30 cellular contexts compared by ENCODE assay signal in genomic region chr4:70831293-70831692, GRCh38.
"Had no signal": no experiment of that assay in that cellular context is flagged by ENCODE, and none has a peak within 500 bp of the region (broad histone marks: within the 10 kb centered on the region; RNA-seq: fewer than 3 reads in every experiment).

No MANE protein-coding gene starts in this region.

- H3K4me3 Mint-ChIP-seq: activated CD8-positive, alpha-beta T cell treated with anti-CD3 and anti-CD28 coated beads for 36 hours; activated naive CD4-positive, alpha-beta T cell treated with anti-CD3 and anti-CD28 coated beads for 36 hours; activated naive CD4-positive, alpha-beta T cell treated with anti-CD3 and anti-CD28 coated beads, Interleukin-2, amount 50 U/mL, for 24 hours; activated naive CD8-positive, alpha-beta T cell treated with anti-CD3 and anti-CD28 coated beads for 36 hours; activated naive CD8-positive, alpha-beta T cell treated with anti-CD3 and anti-CD28 coated beads, Interleukin-2, amount 50 U/mL, for 24 hours; activated T-cell treated with anti-CD3 and anti-CD28 coated beads, Interleukin-2, amount 50 U/mL, for 72 hours had no signal

- H3K4me3 ChIP-seq: adrenal gland, body of pancreas had no signal

- FAIRE-seq: colon, endometrium, frontal cortex had no signal

- H3K27me3 Mint-ChIP-seq: activated CD8-positive, alpha-beta T cell treated with anti-CD3 and anti-CD28 coated beads for 36 hours; activated naive CD4-positive, alpha-beta T cell treated with anti-CD3 and anti-CD28 coated beads, Interleukin-2, amount 50 U/mL, for 24 hours; activated naive CD8-positive, alpha-beta T cell treated with anti-CD3 and anti-CD28 coated beads for 36 hours; activated naive CD8-positive, alpha-beta T cell treated with anti-CD3 and anti-CD28 coated beads, Interleukin-2, amount 50 U/mL, for 24 hours had no signal

- H3K9me3 ChIP-seq: adrenal gland, body of pancreas had no signal

- H3K27ac ChIP-seq: adrenal gland, body of pancreas had no signal

- H3K9me3 Mint-ChIP-seq: activated CD8-positive, alpha-beta T cell treated with anti-CD3 and anti-CD28 coated beads for 36 hours; activated naive CD4-positive, alpha-beta T cell treated with anti-CD3 and anti-CD28 coated beads for 36 hours; activated naive CD4-positive, alpha-beta T cell treated with anti-CD3 and anti-CD28 coated beads, Interleukin-2, amount 50 U/mL, for 24 hours; activated naive CD8-positive, alpha-beta T cell treated with anti-CD3 and anti-CD28 coated beads for 36 hours; activated naive CD8-positive, alpha-beta T cell treated with anti-CD3 and anti-CD28 coated beads, Interleukin-2, amount 50 U/mL, for 24 hours; activated T-cell treated with anti-CD3 and anti-CD28 coated beads, Interleukin-2, amount 50 U/mL, for 72 hours; activated T-helper 2 cell treated with anti-CD3 and anti-CD28 coated beads, Interferon-gamma antibody, Interleukin-2, Interleukin-4, amounts not matched to agents 10 μg/mL and 5 μg/mL and 100 μg/mL, durations not matched to agents 14 hours and 24 hours and 36 hours had no signal

- H3K27ac Mint-ChIP-seq: activated CD8-positive, alpha-beta T cell treated with anti-CD3 and anti-CD28 coated beads for 36 hours; activated naive CD4-positive, alpha-beta T cell treated with anti-CD3 and anti-CD28 coated beads for 36 hours; activated naive CD4-positive, alpha-beta T cell treated with anti-CD3 and anti-CD28 coated beads, Interleukin-2, amount 50 U/mL, for 24 hours; activated naive CD8-positive, alpha-beta T cell treated with anti-CD3 and anti-CD28 coated beads for 36 hours; activated naive CD8-positive, alpha-beta T cell treated with anti-CD3 and anti-CD28 coated beads, Interleukin-2, amount 50 U/mL, for 24 hours; activated T-helper 2 cell treated with anti-CD3 and anti-CD28 coated beads, Interferon-gamma antibody, Interleukin-2, Interleukin-4, amounts not matched to agents 10 μg/mL and 5 μg/mL and 100 μg/mL, durations not matched to agents 14 hours and 24 hours and 36 hours had no signal

- ATAC-seq: activated CD8-positive, alpha-beta T cell treated with anti-CD3 and anti-CD28 coated beads for 36 hours; activated naive CD8-positive, alpha-beta T cell treated with anti-CD3 and anti-CD28 coated beads, Interleukin-2, amount 50 U/mL, for 24 hours; body of pancreas; esophagus mucosa had no signal

- H3K27me3 ChIP-seq: adrenal gland, body of pancreas had no signal

- DNase-seq: activated CD4-positive, alpha-beta T cell treated with anti-CD3 and anti-CD28 coated beads for 4 hours; activated CD4-positive, alpha-beta T cell treated with anti-CD3 and anti-CD28 coated beads, Interleukin-2, amount 50 U/mL, for 1 hour; activated CD4-positive, alpha-beta T cell treated with anti-CD3 and anti-CD28 coated beads, Interleukin-2, amount 50 U/mL, for 48 hours; activated CD4-positive, CD25-positive, alpha-beta regulatory T cell; activated CD4-positive, CD25-positive, alpha-beta regulatory T cell treated with anti-CD3 and anti-CD28 coated beads, Interleukin-2, amount 50 U/mL, for 72 hours; activated CD8-positive, alpha-beta memory T cell treated with anti-CD3 and anti-CD28 coated beads for 24 hours; activated CD8-positive, alpha-beta T cell treated with anti-CD3 and anti-CD28 coated beads for 36 hours; activated effector memory CD4-positive, alpha-beta T cell treated with anti-CD3 and anti-CD28 coated beads, Interleukin-2, amount 50 U/mL, for 16 hours; activated naive CD4-positive, alpha-beta T cell treated with anti-CD3 and anti-CD28 coated beads for 36 hours; activated naive CD8-positive, alpha-beta T cell treated with anti-CD3 and anti-CD28 coated beads for 36 hours; activated naive CD8-positive, alpha-beta T cell treated with anti-CD3 and anti-CD28 coated beads, Interleukin-2, amount 50 U/mL, for 24 hours; activated T-cell treated with anti-CD3 and anti-CD28 coated beads, Interleukin-2, amount 50 U/mL, for 1 hour; activated T-cell treated with anti-CD3 and anti-CD28 coated beads, Interleukin-2, amount 50 U/mL, for 72 hours; adrenal gland; amygdala; aorta; body of pancreas; caudate nucleus; cortex of kidney; dermis blood vessel endothelial cell; effector CD8-positive, alpha-beta T cell; foreskin fibroblast; head of caudate nucleus; T-helper 2 cell had no signal
